24 cellular contexts compared by ENCODE assay signal in the genomic region with DNA sequence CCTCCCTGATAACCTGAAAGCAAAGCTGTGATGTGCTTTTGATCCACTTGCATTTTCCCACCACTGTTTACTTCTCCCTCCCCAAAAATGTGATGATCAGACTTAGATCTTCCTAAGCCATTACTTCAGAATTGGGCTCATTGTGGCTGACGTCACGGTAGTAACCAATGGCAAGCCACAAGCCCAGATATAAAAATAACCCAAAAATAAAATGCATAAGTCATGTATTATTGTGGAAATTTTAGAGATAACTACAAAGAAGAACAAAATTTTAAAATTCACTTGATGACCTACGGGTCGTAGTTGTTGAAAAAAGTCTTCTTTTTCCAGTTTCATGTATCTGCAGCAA.
DNase-seq lines count a peak whose midpoint lies in the region; ATAC-seq and TF ChIP-seq lines count a peak whose summit lies in the region.
"Had no signal": no experiment of that assay in that cellular context is flagged by ENCODE, and none has a peak within 500 bp of the region (broad histone marks: within the 10 kb centered on the region; RNA-seq: fewer than 3 reads in every experiment).

No MANE protein-coding gene starts in this region.

- peaks cover 21% of the 10 kb centered on the region for H3K4me1 ChIP-seq in mesenchymal stem cell (ENCODE audit: control insufficient read depth, insufficient read depth, low read depth, low read length)
- peaks cover 22% of the 10 kb centered on the region in 2 donors for H3K4me1 ChIP-seq in thyroid gland
- H3K4me1 ChIP-seq: parathyroid adenoma, SJCRH30 had no signal

- H3K36me3 ChIP-seq in SK-N-MC (ENCODE audit: insufficient read depth, low read length) = no peaks in the 10 kb centered on the region
- peaks cover 60 to 96% of the 10 kb centered on the region in 2 experiments for H3K36me3 ChIP-seq in mesenchymal stem cell (ENCODE audit: control insufficient read depth in 1 of 2, insufficient read depth in 2 of 2, low read depth in 1 of 2, low read length in 2 of 2)
- H3K36me3 ChIP-seq in thyroid gland = no peaks in the 10 kb centered on the region

- CTCF ChIA-PET in GM10248 (lab: Yijun Ruan, JAX) = interaction anchor here (8.7 kb wide), 1 partner anchor 15 kb away, joined by 59 read pairs; no protein-coding TSS in a partner anchor

- H3K18ac ChIP-seq in mesenchymal stem cell (ENCODE audit: low read depth in 1 of 2, low read length in 2 of 2) = no peak overlapping the region

- no peak overlapping the region for H2BK12ac ChIP-seq in mesenchymal stem cell (ENCODE audit: low read length in 2 of 2)

- WGBS in mesenchymal stem cell = 100% methylated on average over 3 of the region's 4 CpGs
- WGBS in thyroid gland, 2 donors = 84 to 85% methylated on average over 4 of the region's 4 CpGs

- POLR2A ChIA-PET in GM10248 (lab: Yijun Ruan, JAX) = no interaction called here

- H2AFZ ChIP-seq in mesenchymal stem cell (ENCODE audit: low read depth, low read length) = no peak overlapping the region
- H2AFZ ChIP-seq: parathyroid adenoma, PC-9 had no signal

- no peak overlapping the region for H2BK15ac ChIP-seq in mesenchymal stem cell (ENCODE audit: low read depth, poor library complexity, severe bottlenecking)

- H3K4me3 ChIP-seq in SK-N-MC (peak overlapping the region; percentile 74), mesenchymal stem cell (ENCODE audit: insufficient read depth in 1 of 2, low read depth in 1 of 2, low read length in 2 of 2) (no peak overlapping the region), thyroid gland (replicated peaks in 1 of 3) (peak overlapping the region in 1 of 3 donors; percentile 23)
- H3K4me3 ChIP-seq: PC-9, SJCRH30 had no signal

- no peak overlapping the region for H3K23ac ChIP-seq in mesenchymal stem cell (ENCODE audit: low read length in 2 of 2)

- no peak overlapping the region for H3K4me2 ChIP-seq in mesenchymal stem cell (ENCODE audit: low read length, poor library complexity, severe bottlenecking)
- H3K4me2 ChIP-seq: PC-9 had no signal

- H2AK5ac ChIP-seq in mesenchymal stem cell (ENCODE audit: low read length, severe bottlenecking) = peak overlapping the region; percentile 82

- no peak overlapping the region for H3K14ac ChIP-seq in mesenchymal stem cell (ENCODE audit: low read length in 2 of 2)

- DNase-seq in NOMO-1 treated with DMSO at 0.1 percent for 48 hours (lab: John Stamatoyannopoulos, UW; ENCODE audit: unreplicated experiment) (peak; percentile 28), NOMO-1 treated with dmso at 0.1 percent for 144 hours (lab: John Stamatoyannopoulos, UW; ENCODE audit: unreplicated experiment) (no peak), SK-N-MC (ENCODE audit: low read depth, low spot score) (no peak), mesenchymal stem cell (no peak), thyroid gland (no peak), GM10248 (ENCODE audit: extremely low spot score) (no peak)
- DNase-seq: activated B cell treated with CpG ODN at 0.5 μM for 24 hours; activated CD4-positive, alpha-beta memory T cell treated with anti-CD3 and anti-CD28 coated beads, Interleukin-2, amount 10 ng/mL, durations not matched to agents 7 days and 5 days; activated naive CD4-positive, alpha-beta T cell treated with Interleukin-2 at 50 U/mL for 16 hours; activated T-cell treated with anti-CD3 and anti-CD28 coated beads, Interleukin-2, amount 50 U/mL, for 1 hour; mesendoderm; naive thymus-derived CD4-positive, alpha-beta T cell; NCI-H1694; NCI-H774; PC-9; SJCRH30; stimulated activated CD4-positive, alpha-beta T cell treated with anti-CD3 and anti-CD28 coated beads, Interleukin-1b, Interleukin-23, amount 100 ng/mL, for 48 hours; stimulated activated naive CD4-positive, alpha-beta T cell treated with Interleukin-2 at 50 U/mL for 16 hours had no signal

- H3K9ac ChIP-seq in SK-N-MC (ENCODE audit: insufficient read length) (peak overlapping the region; percentile 58), mesenchymal stem cell (ENCODE audit: low read length) (no peak overlapping the region)
- H3K9ac ChIP-seq: parathyroid adenoma had no signal

- H3K27me3 ChIP-seq in mesenchymal stem cell (ENCODE audit: control insufficient read depth in 1 of 2, insufficient read depth in 1 of 2, low read length in 2 of 2) (no peaks in the 10 kb centered on the region), thyroid gland (no peaks in the 10 kb centered on the region)
- H3K27me3 ChIP-seq: SJCRH30 had no signal

- H4K8ac ChIP-seq in mesenchymal stem cell (ENCODE audit: low read length) = no peak overlapping the region

- no peak for TF ChIP-seq CTCF in thyroid gland (IDR thresholded peaks at IDR 0.05)
- no peak for TF ChIP-seq CTCF in GM10248 (IDR thresholded peaks at IDR 0.05; ENCODE audit: control extremely low read depth, extremely low read depth, low read depth, missing control alignments)

- H3K9me3 ChIP-seq in SK-N-MC (ENCODE audit: low read depth, low read length) (no peaks in the 10 kb centered on the region), mesenchymal stem cell (ENCODE audit: control insufficient read depth, low read length) (no peaks in the 10 kb centered on the region), thyroid gland (no peaks in the 10 kb centered on the region)
- H3K9me3 ChIP-seq: SJCRH30 had no signal

- no peak overlapping the region for H4K91ac ChIP-seq in mesenchymal stem cell (ENCODE audit: low read length)

- no peak overlapping the region for H3K4ac ChIP-seq in mesenchymal stem cell (ENCODE audit: low read depth in 1 of 2, low read length in 2 of 2)

- H3K27ac ChIP-seq in SK-N-MC = peak overlapping the region; percentile 90
- H3K27ac ChIP-seq in mesenchymal stem cell (ENCODE audit: low read length, poor library complexity, severe bottlenecking) = no peak overlapping the region
- peak overlapping the region; percentile 72 to 94 (median 85) for H3K27ac ChIP-seq in thyroid gland
- H3K27ac ChIP-seq: 22Rv1, parathyroid adenoma, PC-9, SJCRH30 had no signal

- no peak for ATAC-seq in GM18517 (IDR thresholded peaks at IDR 0.05; ENCODE audit: unreplicated experiment)
- ATAC-seq in HG02973 (IDR thresholded peaks at IDR 0.05; ENCODE audit: unreplicated experiment) = no peak
- ATAC-seq: HCT116, left colon had no signal

- no peak overlapping the region for H2BK120ac ChIP-seq in mesenchymal stem cell (ENCODE audit: low read depth, low read length)

- H2BK5ac ChIP-seq in mesenchymal stem cell (ENCODE audit: low read depth, low read length, poor library complexity, severe bottlenecking) = no peak overlapping the region

- no peak for TF ChIP-seq POLR2A in thyroid gland (IDR thresholded peaks at IDR 0.05)

- intact Hi-C loops in thyroid gland (cut with DNase I) = no loop called here

- peaks cover 30% of the 10 kb centered on the region for H3K79me1 ChIP-seq in mesenchymal stem cell (replicated peaks; ENCODE audit: low read length, poor library complexity, severe bottlenecking)
